Comparison of ENCODE assay signal across 1 cellular context in the genomic region with DNA sequence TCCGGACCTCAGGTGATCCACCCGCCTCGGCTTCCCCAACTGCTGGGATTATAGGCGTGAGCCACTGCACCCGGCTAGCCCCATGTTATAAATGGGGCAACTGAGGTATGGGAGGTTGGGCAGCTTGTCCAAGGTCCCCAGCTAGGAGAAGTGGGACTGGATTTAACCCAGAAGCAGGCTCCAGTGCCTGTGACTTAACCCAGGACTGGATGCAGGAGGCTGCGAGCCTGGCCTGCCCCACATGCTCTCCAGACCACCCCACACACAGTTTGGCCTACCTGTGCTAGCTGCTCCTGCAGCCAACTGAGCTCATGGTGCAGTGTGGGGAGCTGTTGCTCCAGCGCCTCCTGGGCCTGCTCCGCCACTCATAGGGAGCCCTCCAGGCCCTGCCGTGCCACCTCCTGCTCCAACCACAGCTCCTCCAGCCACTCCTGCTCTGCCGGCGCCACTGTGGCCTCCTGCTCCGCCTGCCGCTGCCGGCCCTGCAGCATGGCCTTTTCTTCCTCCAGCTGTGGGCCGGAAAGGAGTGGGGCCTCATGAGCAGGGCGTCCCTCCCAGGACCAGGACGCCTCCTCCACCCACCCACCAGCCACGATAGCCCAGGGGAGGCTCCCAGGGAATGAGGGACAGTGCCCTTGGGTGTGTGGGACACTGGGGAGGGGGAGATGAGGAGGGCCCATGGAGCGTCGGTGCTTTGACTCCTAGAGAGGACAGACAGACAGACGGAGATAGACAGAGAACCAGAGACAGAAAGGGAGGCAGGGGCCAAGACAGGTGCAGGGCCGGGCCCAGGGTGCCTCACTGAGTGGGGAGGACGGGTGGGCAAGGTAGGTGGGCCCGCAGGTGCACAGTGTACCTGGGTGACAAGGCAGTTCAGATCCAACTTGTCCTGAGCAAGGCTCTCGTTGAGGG.
TF ChIP-seq lines count a peak whose summit lies in the region.

No MANE protein-coding gene starts in this region.

TF ChIP-seq in HEK293, 187 proteins besides CTCF, POLR2A, EP300 and RAD21 (continued from another document):
- TF ChIP-seq ZBTB10 (tag by site-specific recombination; IDR thresholded peaks at IDR 0.05) (no peak), ZSCAN4 (tag by site-specific recombination; IDR thresholded peaks at IDR 0.05) (no peak), ZNF335 (tag by site-specific recombination; conservative IDR thresholded peaks at IDR 0.05) (no peak), ZSCAN30 (tag by site-specific recombination; IDR thresholded peaks at IDR 0.05) (no peak), ZNF701 (tag by site-specific recombination; IDR thresholded peaks at IDR 0.05) (no peak), ZNF510 (tag by site-specific recombination; IDR thresholded peaks at IDR 0.05; ENCODE audit: insufficient replicate concordance) (no peak), TCF7L2 (IDR thresholded peaks at IDR 0.05; ENCODE audit: borderline replicate concordance, low read depth, low read length) (no peak), ZNF157 (tag by site-specific recombination; IDR thresholded peaks at IDR 0.05) (no peak), ZFP41 (tag by site-specific recombination; IDR thresholded peaks at IDR 0.05; ENCODE audit: borderline replicate concordance) (no peak), FEZF1 (tag by site-specific recombination; IDR thresholded peaks at IDR 0.05) (no peak), HOXA7 (CRISPR knock-in tag; IDR thresholded peaks at IDR 0.05; ENCODE audit: borderline replicate concordance) (no peak), ZNF558 (tag by site-specific recombination; IDR thresholded peaks at IDR 0.05) (no peak), ZNF791 (tag by site-specific recombination; IDR thresholded peaks at IDR 0.05) (no peak), GLIS2 (tag by site-specific recombination; IDR thresholded peaks at IDR 0.05) (peak; percentile 34; the same call in 1 of the 2 replicates), EGR2 (tag by site-specific recombination; IDR thresholded peaks at IDR 0.05; ENCODE audit: low read depth) (peak; percentile 30; the same call in 1 of the 2 replicates), ZNF600 (tag by site-specific recombination; IDR thresholded peaks at IDR 0.05) (peak; percentile 93), ZIC2 (tag by site-specific recombination; IDR thresholded peaks at IDR 0.05) (no peak), ZFHX2 (tag by site-specific recombination; conservative IDR thresholded peaks at IDR 0.05) (no peak), TRIM28 (IDR thresholded peaks at IDR 0.05; ENCODE audit: borderline replicate concordance, low read length) (no peak), GLIS1 (tag by site-specific recombination; IDR thresholded peaks at IDR 0.05) (0 out of 2 replicates have a peak, but pooled peaks have one; percentile 7)
- TF ChIP-seq, protein P1, sequence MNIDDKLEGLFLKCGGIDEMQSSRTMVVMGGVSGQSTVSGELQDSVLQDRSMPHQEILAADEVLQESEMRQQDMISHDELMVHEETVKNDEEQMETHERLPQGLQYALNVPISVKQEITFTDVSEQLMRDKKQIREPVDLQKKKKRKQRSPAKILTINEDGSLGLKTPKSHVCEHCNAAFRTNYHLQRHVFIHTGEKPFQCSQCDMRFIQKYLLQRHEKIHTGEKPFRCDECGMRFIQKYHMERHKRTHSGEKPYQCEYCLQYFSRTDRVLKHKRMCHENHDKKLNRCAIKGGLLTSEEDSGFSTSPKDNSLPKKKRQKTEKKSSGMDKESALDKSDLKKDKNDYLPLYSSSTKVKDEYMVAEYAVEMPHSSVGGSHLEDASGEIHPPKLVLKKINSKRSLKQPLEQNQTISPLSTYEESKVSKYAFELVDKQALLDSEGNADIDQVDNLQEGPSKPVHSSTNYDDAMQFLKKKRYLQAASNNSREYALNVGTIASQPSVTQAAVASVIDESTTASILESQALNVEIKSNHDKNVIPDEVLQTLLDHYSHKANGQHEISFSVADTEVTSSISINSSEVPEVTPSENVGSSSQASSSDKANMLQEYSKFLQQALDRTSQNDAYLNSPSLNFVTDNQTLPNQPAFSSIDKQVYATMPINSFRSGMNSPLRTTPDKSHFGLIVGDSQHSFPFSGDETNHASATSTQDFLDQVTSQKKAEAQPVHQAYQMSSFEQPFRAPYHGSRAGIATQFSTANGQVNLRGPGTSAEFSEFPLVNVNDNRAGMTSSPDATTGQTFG (tag by site-specific recombination; IDR thresholded peaks at IDR 0.05; ENCODE audit: borderline replicate concordance) = no peak
- TF ChIP-seq, protein P2, sequence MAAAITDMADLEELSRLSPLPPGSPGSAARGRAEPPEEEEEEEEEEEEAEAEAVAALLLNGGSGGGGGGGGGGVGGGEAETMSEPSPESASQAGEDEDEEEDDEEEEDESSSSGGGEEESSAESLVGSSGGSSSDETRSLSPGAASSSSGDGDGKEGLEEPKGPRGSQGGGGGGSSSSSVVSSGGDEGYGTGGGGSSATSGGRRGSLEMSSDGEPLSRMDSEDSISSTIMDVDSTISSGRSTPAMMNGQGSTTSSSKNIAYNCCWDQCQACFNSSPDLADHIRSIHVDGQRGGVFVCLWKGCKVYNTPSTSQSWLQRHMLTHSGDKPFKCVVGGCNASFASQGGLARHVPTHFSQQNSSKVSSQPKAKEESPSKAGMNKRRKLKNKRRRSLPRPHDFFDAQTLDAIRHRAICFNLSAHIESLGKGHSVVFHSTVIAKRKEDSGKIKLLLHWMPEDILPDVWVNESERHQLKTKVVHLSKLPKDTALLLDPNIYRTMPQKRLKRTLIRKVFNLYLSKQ (tag by site-specific recombination; IDR thresholded peaks at IDR 0.05; ENCODE audit: borderline replicate concordance) = no peak
- TF ChIP-seq, protein P3, sequence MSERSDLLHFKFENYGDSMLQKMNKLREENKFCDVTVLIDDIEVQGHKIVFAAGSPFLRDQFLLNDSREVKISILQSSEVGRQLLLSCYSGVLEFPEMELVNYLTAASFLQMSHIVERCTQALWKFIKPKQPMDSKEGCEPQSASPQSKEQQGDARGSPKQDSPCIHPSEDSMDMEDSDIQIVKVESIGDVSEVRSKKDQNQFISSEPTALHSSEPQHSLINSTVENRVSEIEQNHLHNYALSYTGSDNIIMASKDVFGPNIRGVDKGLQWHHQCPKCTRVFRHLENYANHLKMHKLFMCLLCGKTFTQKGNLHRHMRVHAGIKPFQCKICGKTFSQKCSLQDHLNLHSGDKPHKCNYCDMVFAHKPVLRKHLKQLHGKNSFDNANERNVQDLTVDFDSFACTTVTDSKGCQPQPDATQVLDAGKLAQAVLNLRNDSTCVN (tag by site-specific recombination; optimal IDR thresholded peaks at IDR 0.05) = peak; percentile 11
